ENCODE assay signal across 13 cellular contexts in genomic region chr5:3596261-3596825, GRCh38. TPM values are rescaled to one million over a fixed set of nuclear protein-coding genes. Genes with fewer than 3 reads are reported as not detected.
DNase-seq lines count a peak whose midpoint lies in the region; ATAC-seq and TF ChIP-seq lines count a peak whose summit lies in the region.
"Had no signal": no experiment of that assay in that cellular context is flagged by ENCODE, and none has a peak within 500 bp of the region (broad histone marks: within the 10 kb centered on the region; RNA-seq: fewer than 3 reads in every experiment).

No MANE protein-coding gene starts in this region.

- peaks cover 4 to 11% of the 10 kb centered on the region in 2 donors for H3K4me1 Mint-ChIP-seq in natural killer cell

- peaks cover 95% of the 10 kb centered on the region for H3K27me3 ChIP-seq in HUES6 (ENCODE audit: control insufficient read depth, insufficient read depth, low read length)
- peaks cover 6% of the 10 kb centered on the region for H3K27me3 ChIP-seq in endocrine pancreas (ENCODE audit: control insufficient read depth, insufficient read depth, low read length)
- H3K27me3 ChIP-seq in body of pancreas, result peaks cover 0 to 34% of the 10 kb centered on the region in 2 donors

- TF ChIP-seq CTCF in natural killer cell (IDR thresholded peaks at IDR 0.05), result no peak
- TF ChIP-seq CTCF in body of pancreas (IDR thresholded peaks at IDR 0.05), result no peak

- H3K27ac ChIP-seq in HUES6 (ENCODE audit: low read depth, low read length) (no peak overlapping the region), body of pancreas (no peak overlapping the region)

- peak overlapping the region; percentile 58 for H3K9ac ChIP-seq in HUES6 (ENCODE audit: low read length)
- no peak overlapping the region for H3K9ac ChIP-seq in endocrine pancreas (ENCODE audit: control insufficient read depth, insufficient read depth, low read length)

- peaks cover 5% of the 10 kb centered on the region for H3K36me3 Mint-ChIP-seq in natural killer cell

- H3K9me3 Mint-ChIP-seq in natural killer cell, result no peaks in the 10 kb centered on the region

- H3K4me1 ChIP-seq in HUES6 (ENCODE audit: control insufficient read depth, insufficient read depth, low read length), result peaks cover 56% of the 10 kb centered on the region
- H3K4me1 ChIP-seq in endocrine pancreas (ENCODE audit: control insufficient read depth, insufficient read depth, low read length), result no peaks in the 10 kb centered on the region
- H3K4me1 ChIP-seq in body of pancreas, result peaks cover 35% of the 10 kb centered on the region

- no peak for TF ChIP-seq POLR2A in body of pancreas (IDR thresholded peaks at IDR 0.05)

- DNase-seq in AG20443 (ENCODE audit: low spot score), result peak; percentile 44
- DNase-seq in natural killer cell, result no peak
- no peak for DNase-seq in H4 (ENCODE audit: low spot score)
- no peak for DNase-seq in RKO (ENCODE audit: low spot score)
- no peak for DNase-seq in body of pancreas
- DNase-seq: activated CD4-positive, alpha-beta T cell treated with anti-CD3 and anti-CD28 coated beads, Interleukin-2, amount 50 U/mL, for 48 hours; esophagus squamous epithelium; NCI-H510A treated with DMSO at 0.1 percent for 48 hours had no signal

- peaks cover 43 to 44% of the 10 kb centered on the region in 2 donors for H3K27me3 Mint-ChIP-seq in natural killer cell (ENCODE audit: low read depth in 2 of 2)

- no peaks in the 10 kb centered on the region for H3K36me3 ChIP-seq in HUES6 (ENCODE audit: control insufficient read depth, insufficient read depth, low read length)
- H3K36me3 ChIP-seq in endocrine pancreas (ENCODE audit: control insufficient read depth, insufficient read depth, low read length), result no peaks in the 10 kb centered on the region
- H3K36me3 ChIP-seq in body of pancreas (replicated peaks in 1 of 2; ENCODE audit: insufficient read depth in 1 of 2, low read depth in 2 of 2), result no peaks in the 10 kb centered on the region
- H3K36me3 ChIP-seq: esophagus squamous epithelium had no signal

- H3K27ac Mint-ChIP-seq in natural killer cell, result no peak overlapping the region

- peak overlapping the region; percentile 61 for H3K4me3 ChIP-seq in HUES6 (ENCODE audit: low read depth, low read length)
- H3K4me3 ChIP-seq in endocrine pancreas (ENCODE audit: control insufficient read depth, insufficient read depth, low read length), result peak overlapping the region; percentile 53
- no peak overlapping the region for H3K4me3 ChIP-seq in body of pancreas

- WGBS in body of pancreas, 2 donors, result 1 to 4% methylated on average over 12 to 63 of the region's 63 CpGs

- intact Hi-C loops in natural killer cell (cut with micrococcal nuclease) (no loop called here), body of pancreas (cut with DNase I) (no loop called here)

- ATAC-seq in natural killer cell (no peak), body of pancreas (no peak), GM18511 (IDR thresholded peaks at IDR 0.05; ENCODE audit: unreplicated experiment) (no peak)
- ATAC-seq: HCT116 had no signal

- H3K9me3 ChIP-seq in HUES6 (ENCODE audit: control insufficient read depth, insufficient read depth, low read depth, low read length) (no peaks in the 10 kb centered on the region), endocrine pancreas (ENCODE audit: control insufficient read depth, low read length) (no peaks in the 10 kb centered on the region), body of pancreas (no peaks in the 10 kb centered on the region)
- H3K9me3 ChIP-seq: esophagus squamous epithelium had no signal

- peak overlapping the region; percentile 49 for H3K4me3 Mint-ChIP-seq in natural killer cell

RNA-seq across cellular contexts. Expression of gene IRX1, which starts 0.7 kb away (rescaled TPM):
- total RNA-seq in natural killer cell (not detected), body of pancreas (under 1 TPM in 1 of 2 donors, not detected in 1; 0.78 TPM)
- 17.1 and 21.3 TPM in 2 replicates for total RNA-seq in H4 (2014; rRNA removed; shearing (Covaris generic))
- total RNA-seq: lung microvascular endothelial cell had no signal

Comparison
In these comparisons a context has a peak if more than half of its experiments do, and no peak if none do; other contexts are left out.
1. H3K4me3 ChIP-seq: peak in HUES6 (single experiment) and endocrine pancreas (single experiment); none in body of pancreas (0 of 2).
2. RNA of gene IRX1, which starts 0.7 kb away (total RNA-seq): 17.1 to 21.3 TPM in H4; 0.78 TPM in body of pancreas and not detected in natural killer cell; every median in the first group is over 10 times any median in the second.